Comparison of ENCODE assay signal across 17 cellular contexts in the genomic region with DNA sequence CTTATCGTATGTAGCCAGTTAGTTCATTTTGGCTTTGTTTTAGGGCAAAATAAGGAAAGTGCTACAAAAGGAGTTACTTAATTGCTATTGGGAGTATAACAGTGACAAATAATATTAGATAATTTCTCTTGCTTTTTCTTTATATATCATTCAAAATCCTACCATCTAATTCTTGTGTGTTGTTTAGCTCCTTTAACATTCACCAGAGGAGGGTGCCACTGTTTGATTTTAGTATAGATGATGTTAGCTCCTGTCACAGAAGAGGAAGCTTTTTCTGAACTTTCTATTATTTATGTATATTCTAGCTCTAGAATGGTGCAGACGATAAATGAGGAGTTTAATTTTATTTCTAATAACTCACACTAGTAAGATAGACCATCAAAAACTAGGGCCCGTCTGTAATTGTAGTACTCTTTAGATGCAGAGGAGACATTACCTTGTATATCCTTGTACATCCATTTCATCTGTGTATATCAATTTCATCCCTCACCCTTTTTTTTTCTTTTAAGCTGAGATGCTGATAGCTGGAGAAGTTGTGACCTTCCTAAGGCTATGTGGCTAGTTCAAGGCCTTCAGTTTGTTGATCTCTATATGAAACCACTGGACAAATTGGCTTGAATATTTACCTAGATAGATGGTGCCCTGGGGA. TPM values are rescaled to one million over a fixed set of nuclear protein-coding genes. Genes with fewer than 3 reads are reported as not detected.
DNase-seq lines count a peak whose midpoint lies in the region; ATAC-seq and TF ChIP-seq lines count a peak whose summit lies in the region.
"Had no signal": no experiment of that assay in that cellular context is flagged by ENCODE, and none has a peak within 500 bp of the region (broad histone marks: within the 10 kb centered on the region; RNA-seq: fewer than 3 reads in every experiment).

No MANE protein-coding gene starts in this region.

- DNase-seq in heart left ventricle (no peak), cardiac septum (ENCODE audit: low spot score) (no peak), type B pancreatic cell (ENCODE audit: extremely low spot score, unreplicated experiment) (no peak), middle frontal gyrus (ENCODE audit: extremely low spot score, low spot score) (no peak), occipital lobe (lab: John Stamatoyannopoulos, UW) (no peak)
- DNase-seq in activated CD4-positive, CD25-positive, alpha-beta regulatory T cell treated with anti-CD3 and anti-CD28 coated beads, Interleukin-2, amount 50 U/mL, for 72 hours, result no peak
- DNase-seq: activated CD4-positive, alpha-beta T cell treated with anti-CD3 and anti-CD28 coated beads, Interleukin-2, amount 10 ng/mL, durations not matched to agents 7 days and 5 days; anterior cingulate cortex; effector memory CD8-positive, alpha-beta T cell; GOT3; left lung; NCI-H774; stimulated activated naive B cell treated with anti-CD40 and anti-IgM and Interleukin-4, amounts not matched to agents 10 μg/mL and 1 μg/mL and 100 μg/mL, for 72 hours; T-cell had no signal

- no peak for TF ChIP-seq POLR2A in heart left ventricle (IDR thresholded peaks at IDR 0.05)

- H3K9ac ChIP-seq in OCI-LY3 (ENCODE audit: low read length), result no peak overlapping the region
- H3K9ac ChIP-seq in iPS-18a (ENCODE audit: low read length), result no peak overlapping the region

- H4K20me1 ChIP-seq in OCI-LY3 (ENCODE audit: insufficient read depth, low read length), result no peaks in the 10 kb centered on the region

- peaks cover 13% of the 10 kb centered on the region for H3K36me3 Mint-ChIP-seq in type B pancreatic cell

- TF ChIP-seq CTCF in heart left ventricle (IDR thresholded peaks at IDR 0.05) (peak in 9 of 12 donors; percentile 8 to 44 (median 22)), OCI-LY3 (IDR thresholded peaks at IDR 0.05; ENCODE audit: low read depth, low read length) (peak; percentile 56), type B pancreatic cell (conservative IDR thresholded peaks at IDR 0.05) (peak; percentile 26)

- intact Hi-C loops in heart left ventricle (cut with DNase I), result loop anchor here in 9 of 10 donors (2.0 to 10.0 kb wide), 9 partner anchors 48 to 463 kb away; partner anchors contain the start of genes KPNA4 (in 5 of the 9) and NMD3 (in 1 of the 9)
- intact Hi-C loops in cardiac septum (cut with DNase I), result loop anchor here (5.0 kb wide), 3 partner anchors 113 to 183 kb away; no protein-coding TSS in a partner anchor

- no peaks in the 10 kb centered on the region for H3K36me3 ChIP-seq in heart left ventricle
- no peaks in the 10 kb centered on the region for H3K36me3 ChIP-seq in OCI-LY3 (replicated peaks; ENCODE audit: low read depth, low read length)
- H3K36me3 ChIP-seq in iPS-18a (ENCODE audit: control insufficient read depth, low read depth, low read length), result no peaks in the 10 kb centered on the region
- H3K36me3 ChIP-seq: left lung had no signal

- H2AFZ ChIP-seq in OCI-LY3 (ENCODE audit: low read depth, low read length), result no peak overlapping the region

- H3K27me3 ChIP-seq in heart left ventricle (no peaks in the 10 kb centered on the region), OCI-LY3 (ENCODE audit: low read depth, low read length) (no peaks in the 10 kb centered on the region), iPS-18a (ENCODE audit: control insufficient read depth, insufficient read depth, low read length) (peaks cover 32% of the 10 kb centered on the region)

- H3K9me3 Mint-ChIP-seq in type B pancreatic cell, result peaks cover 4% of the 10 kb centered on the region
- H3K9me3 Mint-ChIP-seq: activated CD4-positive, alpha-beta T cell treated with anti-CD3 and anti-CD28 coated beads, Interleukin-2, amount 10 ng/mL, durations not matched to agents 7 days and 5 days; activated T-helper 1 cell treated with anti-CD3 and anti-CD28 coated beads, Interleukin-12 subunit alpha, Interleukin-12 subunit beta, Interleukin-2, Interleukin-4 antibody, amounts not matched to agents 30 ng/mL and 10 ng/mL and 1 ng/mL, durations not matched to agents 14 hours and 24 hours and 36 hours; effector memory CD8-positive, alpha-beta T cell; stimulated activated naive B cell treated with anti-CD40 and anti-IgM and Interleukin-4, amounts not matched to agents 10 μg/mL and 1 μg/mL and 100 μg/mL, for 72 hours; T-cell had no signal

- no peak overlapping the region for H3K27ac Mint-ChIP-seq in type B pancreatic cell
- H3K27ac Mint-ChIP-seq: activated CD4-positive, alpha-beta T cell treated with anti-CD3 and anti-CD28 coated beads, Interleukin-2, amount 10 ng/mL, durations not matched to agents 7 days and 5 days; activated T-helper 1 cell treated with anti-CD3 and anti-CD28 coated beads, Interleukin-12 subunit alpha, Interleukin-12 subunit beta, Interleukin-2, Interleukin-4 antibody, amounts not matched to agents 30 ng/mL and 10 ng/mL and 1 ng/mL, durations not matched to agents 14 hours and 24 hours and 36 hours; effector memory CD8-positive, alpha-beta T cell; stimulated activated naive B cell treated with anti-CD40 and anti-IgM and Interleukin-4, amounts not matched to agents 10 μg/mL and 1 μg/mL and 100 μg/mL, for 72 hours; T-cell had no signal

- H3K27ac ChIP-seq in heart left ventricle, result peak overlapping the region in 2 of 12 donors; percentile 3 to 28
- H3K27ac ChIP-seq in OCI-LY3 (ENCODE audit: low read length), result no peak overlapping the region
- H3K27ac ChIP-seq in iPS-18a (ENCODE audit: low read length), result no peak overlapping the region
- H3K27ac ChIP-seq: left lung had no signal

- peaks cover 20% of the 10 kb centered on the region for H3K4me1 Mint-ChIP-seq in type B pancreatic cell (ENCODE audit: unreplicated experiment)

- H3K79me2 ChIP-seq in OCI-LY3 (ENCODE audit: low read length), result peaks cover 49% of the 10 kb centered on the region

- WGBS in heart left ventricle, 4 donors, result 66 to 87% (median 75%) methylated on average over 3 of the region's 3 CpGs

- H3K4me3 Mint-ChIP-seq in type B pancreatic cell, result peak overlapping the region; percentile 49
- H3K4me3 Mint-ChIP-seq: activated CD4-positive, alpha-beta T cell treated with anti-CD3 and anti-CD28 coated beads, Interleukin-2, amount 10 ng/mL, durations not matched to agents 7 days and 5 days; activated T-helper 1 cell treated with anti-CD3 and anti-CD28 coated beads, Interleukin-12 subunit alpha, Interleukin-12 subunit beta, Interleukin-2, Interleukin-4 antibody, amounts not matched to agents 30 ng/mL and 10 ng/mL and 1 ng/mL, durations not matched to agents 14 hours and 24 hours and 36 hours; stimulated activated naive B cell treated with anti-CD40 and anti-IgM and Interleukin-4, amounts not matched to agents 10 μg/mL and 1 μg/mL and 100 μg/mL, for 72 hours; T-cell had no signal

- H3K4me1 ChIP-seq in heart left ventricle (peaks cover 0 to 29% (median 5%) of the 10 kb centered on the region in 12 donors), OCI-LY3 (ENCODE audit: low read length) (peaks cover 33% of the 10 kb centered on the region), iPS-18a (ENCODE audit: control insufficient read depth, low read depth, low read length) (peaks cover 11% of the 10 kb centered on the region)

- peaks cover 15% of the 10 kb centered on the region for H3K27me3 Mint-ChIP-seq in type B pancreatic cell

- H3K9me3 ChIP-seq in heart left ventricle (no peaks in the 10 kb centered on the region), OCI-LY3 (ENCODE audit: insufficient read depth, low read length) (no peaks in the 10 kb centered on the region), iPS-18a (ENCODE audit: control insufficient read depth, low read depth, low read length) (no peaks in the 10 kb centered on the region)
- H3K9me3 ChIP-seq: left lung had no signal

- ATAC-seq in heart left ventricle, result no peak
- ATAC-seq: effector memory CD8-positive, alpha-beta T cell; left lung; stimulated activated naive B cell treated with anti-CD40 and anti-IgM and Interleukin-4, amounts not matched to agents 10 μg/mL and 1 μg/mL and 100 μg/mL, for 72 hours; T-cell had no signal

- H3K4me2 ChIP-seq in OCI-LY3 (ENCODE audit: low read length), result peak overlapping the region; percentile 11

- H3K4me3 ChIP-seq in heart left ventricle (peak overlapping the region in 7 of 12 donors; percentile 7 to 82 (median 73)), OCI-LY3 (ENCODE audit: low read length) (peak overlapping the region; percentile 0; the same call in 1 of the 2 replicates), iPS-18a (ENCODE audit: low read length) (peak overlapping the region; percentile 83)
- H3K4me3 ChIP-seq: left lung had no signal

RNA-seq across cellular contexts. Expression of gene PPM1L, which starts 3.0 kb away (rescaled TPM):
- total RNA-seq in heart left ventricle (10 to 100 TPM; 31.4 to 89.6 (median 45.9) TPM), cardiac septum (28.8 TPM), type B pancreatic cell (ENCODE audit: low replicate concordance) (28.7 and 29.4 TPM in 2 replicates), occipital lobe (90.3 TPM)
- 10 to 100 TPM in 1 of 2 donors, 1 to 10 TPM in 1; 6.2 to 14.9 TPM for polyA plus RNA-seq in heart left ventricle

Comparison
In these comparisons a context has a peak if more than half of its experiments do, and no peak if none do; other contexts are left out.
1. H3K4me3 ChIP-seq: peak in every context shown above with its lines; median percentile 83 in iPS-18a; 73 in heart left ventricle; 0 in OCI-LY3.